Comparison of ENCODE assay signal across 24 cellular contexts in the genomic region with DNA sequence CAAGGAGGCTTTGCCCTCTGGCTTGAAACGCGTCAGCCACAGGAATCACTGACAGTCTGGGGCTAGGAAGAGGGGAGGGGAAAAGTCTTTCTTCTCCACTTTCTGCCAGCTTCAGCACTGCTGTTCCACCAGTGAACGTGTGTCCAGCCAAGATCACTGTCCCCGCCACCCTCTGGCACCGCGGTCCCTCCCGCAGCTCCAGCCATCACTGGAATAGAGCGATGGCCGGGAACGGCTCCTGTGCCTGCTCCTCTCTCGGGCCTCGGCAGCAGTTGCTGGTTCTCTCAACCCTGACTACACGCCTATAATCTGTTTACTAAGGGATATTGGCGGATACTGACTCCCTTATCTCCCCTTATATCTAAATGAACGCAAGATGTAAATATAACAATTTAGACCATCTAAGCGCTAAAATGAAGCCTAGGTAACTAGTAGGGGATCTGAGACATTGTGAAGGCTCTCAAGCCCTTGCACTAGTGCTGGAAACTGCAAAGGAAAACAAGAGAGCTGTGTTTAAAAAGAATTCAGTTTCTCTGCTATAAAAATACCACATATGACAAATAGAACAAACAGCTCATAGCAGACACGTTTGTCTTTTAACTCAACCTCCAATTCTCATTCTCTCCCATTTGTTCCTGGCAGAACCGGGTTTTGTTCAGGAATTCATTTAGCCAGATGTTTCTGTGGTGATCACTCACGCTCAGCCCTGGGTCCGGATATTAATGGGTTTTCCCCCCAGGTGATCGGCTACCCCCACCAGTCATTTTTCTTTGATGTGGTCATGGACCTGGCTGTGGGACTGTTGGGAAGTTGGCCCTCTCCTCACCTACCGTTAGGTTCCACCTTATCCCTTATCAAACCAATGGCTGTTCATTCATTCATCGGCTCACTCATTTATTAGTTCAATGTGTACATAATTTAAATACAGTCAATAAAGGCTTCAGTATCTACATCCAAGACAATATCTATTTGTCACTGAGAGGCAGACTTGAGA.
"Had no signal": no experiment of that assay in that cellular context is flagged by ENCODE, and none has a peak within 500 bp of the region (broad histone marks: within the 10 kb centered on the region; RNA-seq: fewer than 3 reads in every experiment).

No MANE protein-coding gene starts in this region.

- DNase-seq: activated B cell treated with CpG ODN at 0.5 μM for 24 hours; activated CD4-positive, alpha-beta T cell treated with anti-CD3 and anti-CD28 coated beads for 36 hours; activated CD4-positive, alpha-beta T cell treated with anti-CD3 and anti-CD28 coated beads, Interleukin-2, amount 50 U/mL, for 4 hours; activated effector memory CD4-positive, alpha-beta T cell treated with Interleukin-2 at 50 U/mL for 16 hours; activated naive CD4-positive, alpha-beta T cell treated with anti-CD3 and anti-CD28 coated beads for 36 hours; activated naive CD8-positive, alpha-beta T cell treated with anti-CD3 and anti-CD28 coated beads, Interleukin-2, amount 10 ng/mL, durations not matched to agents 7 days and 5 days; activated T-cell treated with anti-CD3 and anti-CD28 coated beads, Interleukin-2, amount 50 U/mL, for 48 hours; amniotic stem cell; effector CD4-positive, alpha-beta T cell; foreskin melanocyte; glutamatergic neuron; immature natural killer cell; lower lobe of right lung; naive B cell; occipital lobe; sigmoid colon; stimulated activated CD4-positive, alpha-beta T cell treated with anti-CD3 and anti-CD28 coated beads, Interleukin-15, amount 100 ng/mL, for 24 hours; stimulated activated naive B cell treated with anti-CD40 and anti-IgM and Interleukin-4, amounts not matched to agents 10 μg/mL and 1 μg/mL and 100 μg/mL, for 72 hours; T-helper 1 cell; T-helper 9 cell had no signal

- H3K4me1 ChIP-seq: lower lobe of right lung had no signal

- ATAC-seq: activated CD4-positive, alpha-beta T cell treated with anti-CD3 and anti-CD28 coated beads for 36 hours; left lobe of liver; lower lobe of right lung; stimulated activated naive B cell treated with anti-CD40 and anti-IgM and Interleukin-4, amounts not matched to agents 10 μg/mL and 1 μg/mL and 100 μg/mL, for 72 hours had no signal

- H3K27me3 ChIP-seq: hepatocyte, sigmoid colon had no signal

- H3K36me3 ChIP-seq: lower lobe of right lung, sigmoid colon, thoracic aorta had no signal

- H3K9me3 ChIP-seq: lower lobe of right lung, sigmoid colon, thoracic aorta had no signal

- H2AFZ ChIP-seq: hepatocyte had no signal

- H3K79me2 ChIP-seq: hepatocyte had no signal

- H3K27ac ChIP-seq: hepatocyte, lower lobe of right lung, thoracic aorta had no signal

- H3K4me2 ChIP-seq: hepatocyte, smooth muscle cell had no signal

- H3K4me3 ChIP-seq: hepatocyte, lower lobe of right lung, sigmoid colon, smooth muscle cell, thoracic aorta had no signal
